26 cellular contexts compared by ENCODE assay signal in the genomic region with DNA sequence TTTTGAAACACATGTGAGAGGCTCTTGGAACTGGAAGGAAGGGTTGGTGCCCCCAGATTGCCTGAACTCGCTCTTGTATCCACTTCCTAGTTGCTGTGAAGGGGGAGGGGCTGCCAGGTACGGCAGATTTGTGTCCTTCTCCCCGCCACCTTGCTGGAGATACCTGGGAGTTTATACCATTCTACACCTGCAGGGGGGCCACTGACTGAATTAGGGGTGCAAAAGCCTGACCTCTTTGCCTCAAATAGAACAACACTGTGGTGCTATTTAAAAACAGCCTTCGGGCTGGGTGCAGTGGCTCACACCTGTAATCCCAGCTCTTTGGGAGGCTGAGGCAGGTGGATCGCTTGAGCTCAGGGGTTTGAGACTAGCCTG. TPM values are rescaled to one million over a fixed set of nuclear protein-coding genes. Genes with fewer than 3 reads are reported as not detected.
"Had no signal": no experiment of that assay in that cellular context is flagged by ENCODE, and none has a peak within 500 bp of the region (broad histone marks: within the 10 kb centered on the region; RNA-seq: fewer than 3 reads in every experiment).

No MANE protein-coding gene starts in this region.

- H3K9me3 Mint-ChIP-seq: activated T-cell treated with anti-CD3 and anti-CD28 coated beads, Interleukin-2, amount 50 U/mL, for 24 hours; activated T-helper 1 cell treated with anti-CD3 and anti-CD28 coated beads, Interleukin-12 subunit alpha, Interleukin-12 subunit beta, Interleukin-2, Interleukin-4 antibody, amounts not matched to agents 30 ng/mL and 10 ng/mL and 1 ng/mL, durations not matched to agents 14 hours and 24 hours and 36 hours; T-cell had no signal

- H3K4me3 Mint-ChIP-seq: activated CD8-positive, alpha-beta T cell treated with anti-CD3 and anti-CD28 coated beads, Interleukin-2, amount 10 ng/mL, durations not matched to agents 7 days and 5 days; activated naive CD8-positive, alpha-beta T cell; activated T-cell treated with anti-CD3 and anti-CD28 coated beads, Interleukin-2, amount 50 U/mL, for 24 hours; activated T-helper 1 cell treated with anti-CD3 and anti-CD28 coated beads, Interleukin-12 subunit alpha, Interleukin-12 subunit beta, Interleukin-2, Interleukin-4 antibody, amounts not matched to agents 30 ng/mL and 10 ng/mL and 1 ng/mL, durations not matched to agents 14 hours and 24 hours and 36 hours; T-cell had no signal

- H3K36me3 Mint-ChIP-seq: activated naive CD8-positive, alpha-beta T cell; T-cell had no signal

- ATAC-seq: activated CD8-positive, alpha-beta T cell treated with anti-CD3 and anti-CD28 coated beads, Interleukin-2, amount 10 ng/mL, durations not matched to agents 7 days and 5 days; T-cell had no signal

- H3K27ac ChIP-seq: brain microvascular endothelial cell, SK-N-MC had no signal

- H3K36me3 ChIP-seq: brain microvascular endothelial cell had no signal

- H3K27me3 Mint-ChIP-seq: activated naive CD8-positive, alpha-beta T cell; activated T-cell treated with anti-CD3 and anti-CD28 coated beads, Interleukin-2, amount 50 U/mL, for 24 hours had no signal

- H3K27me3 ChIP-seq: brain microvascular endothelial cell had no signal

- H3K27ac Mint-ChIP-seq: activated CD8-positive, alpha-beta T cell treated with anti-CD3 and anti-CD28 coated beads, Interleukin-2, amount 10 ng/mL, durations not matched to agents 7 days and 5 days; activated naive CD8-positive, alpha-beta T cell; activated T-cell treated with anti-CD3 and anti-CD28 coated beads, Interleukin-2, amount 50 U/mL, for 24 hours; activated T-helper 1 cell treated with anti-CD3 and anti-CD28 coated beads, Interleukin-12 subunit alpha, Interleukin-12 subunit beta, Interleukin-2, Interleukin-4 antibody, amounts not matched to agents 30 ng/mL and 10 ng/mL and 1 ng/mL, durations not matched to agents 14 hours and 24 hours and 36 hours; T-cell had no signal

- DNase-seq: activated CD4-positive, alpha-beta T cell treated with anti-CD3 and anti-CD28 coated beads for 48 hours; activated CD4-positive, alpha-beta T cell treated with anti-CD3 and anti-CD28 coated beads, Interleukin-2, amount 50 U/mL, for 4 hours; activated CD4-positive, CD25-positive, alpha-beta regulatory T cell treated with anti-CD3 and anti-CD28 coated beads, Interleukin-2, amount 50 U/mL, for 72 hours; activated CD8-positive, alpha-beta memory T cell treated with anti-CD3 and anti-CD28 coated beads, Interleukin-2, amount 50 U/mL, for 48 hours; activated CD8-positive, alpha-beta T cell treated with anti-CD3 and anti-CD28 coated beads, Interleukin-2, amount 10 ng/mL, durations not matched to agents 7 days and 5 days; activated effector memory CD4-positive, alpha-beta T cell treated with Interleukin-2 at 50 U/mL for 16 hours; activated naive CD4-positive, alpha-beta T cell treated with Interleukin-2 at 50 U/mL for 16 hours; activated T-cell treated with anti-CD3 and anti-CD28 coated beads, Interleukin-2, amount 50 U/mL, for 24 hours; amygdala; brain microvascular endothelial cell; KBM-7; NCI-H1092; NCI-H1417; NCI-H1930; NCI-H2171; NCI-H2227 treated with DMSO at 0.1 percent for 48 hours; NCI-H526; NCI-H82; T-cell had no signal

- H3K4me3 ChIP-seq: SK-N-MC had no signal

- H3K4me1 Mint-ChIP-seq: T-cell had no signal

RNA-seq across cellular contexts. Expression of a gene that starts 35.1 kb away (rescaled TPM):
- total RNA-seq: activated T-helper 1 cell treated with anti-CD3 and anti-CD28 coated beads, Interleukin-12 subunit alpha, Interleukin-12 subunit beta, Interleukin-2, Interleukin-4 antibody, amounts not matched to agents 30 ng/mL and 10 ng/mL and 1 ng/mL, durations not matched to agents 14 hours and 24 hours and 36 hours; MCF 10A; NCI-H460; OCI-LY7; T-helper 2 cell treated with Interferon-gamma antibody and Interleukin-4, amounts not matched to agents 100 ng/mL and 5 ng/mL, for 36 hours had no signal
